8 cellular contexts compared by ENCODE assay signal in genomic region chr1:155137129-155137528, GRCh38. TPM values are rescaled to one million over a fixed set of nuclear protein-coding genes. Genes with fewer than 3 reads are reported as not detected.
DNase-seq lines count a peak whose midpoint lies in the region; ATAC-seq and TF ChIP-seq lines count a peak whose summit lies in the region.

No MANE protein-coding gene starts in this region.

- CTCF ChIA-PET in CD4-positive, alpha-beta T cell (lab: Charles Lee) = interaction anchor here (1.2 to 1.8 kb wide), 4 partner anchors 30 to 114 kb away, joined by 3 to 8 read pairs (median 6); partner anchors contain the start of gene KRTCAP2

- peaks cover 33% of the 10 kb centered on the region for H3K36me3 Mint-ChIP-seq in CD4-positive, alpha-beta T cell (ENCODE audit: low read depth)
- H3K36me3 Mint-ChIP-seq in endodermal cell (ENCODE audit: low read depth) = peaks cover 15% of the 10 kb centered on the region

- no peaks in the 10 kb centered on the region for H4K20me1 ChIP-seq in OCI-LY3 (ENCODE audit: insufficient read depth, low read length)

- H3K27ac Mint-ChIP-seq in CD4-positive, alpha-beta T cell = peak overlapping the region; percentile 98
- no peak overlapping the region for H3K27ac Mint-ChIP-seq in endodermal cell

- H3K4me1 ChIP-seq in OCI-LY3 (ENCODE audit: low read length) (peaks cover 19% of the 10 kb centered on the region), endodermal cell (ENCODE audit: control insufficient read depth, insufficient read depth, low read length) (peaks cover 4% of the 10 kb centered on the region), neuron (ENCODE audit: insufficient read depth, low read length) (peaks cover 23% of the 10 kb centered on the region)

- H3K27me3 ChIP-seq in CD4-positive, alpha-beta T cell (ENCODE audit: control insufficient read depth, insufficient read depth, low read length) = no peaks in the 10 kb centered on the region
- H3K27me3 ChIP-seq in OCI-LY3 (ENCODE audit: low read depth, low read length) (no peaks in the 10 kb centered on the region), endodermal cell (ENCODE audit: control insufficient read depth, insufficient read depth, low read length, poor library complexity, severe bottlenecking) (no peaks in the 10 kb centered on the region), neuron (ENCODE audit: insufficient read depth, low read length) (no peaks in the 10 kb centered on the region)

- H3K4me2 ChIP-seq in OCI-LY3 (ENCODE audit: low read length) = peak overlapping the region; percentile 79

- peaks cover 14% of the 10 kb centered on the region for H3K36me3 ChIP-seq in OCI-LY3 (replicated peaks; ENCODE audit: low read depth, low read length)
- peaks cover 12% of the 10 kb centered on the region for H3K36me3 ChIP-seq in endodermal cell (ENCODE audit: control insufficient read depth, insufficient read depth, low read length)
- peaks cover 7% of the 10 kb centered on the region for H3K36me3 ChIP-seq in neuron (ENCODE audit: insufficient read depth, low read length)

- H3K27me3 Mint-ChIP-seq in CD4-positive, alpha-beta T cell = no peaks in the 10 kb centered on the region
- peaks cover 24% of the 10 kb centered on the region for H3K27me3 Mint-ChIP-seq in endodermal cell (ENCODE audit: insufficient read depth)

- peak overlapping the region; percentile 52; the same call in 1 of the 2 replicates for H3K9ac ChIP-seq in OCI-LY3 (ENCODE audit: low read length)
- H3K9ac ChIP-seq in endodermal cell (ENCODE audit: extremely low read depth, low read length, poor library complexity, severe bottlenecking) = no peak overlapping the region

- peaks cover 52% of the 10 kb centered on the region for H3K4me1 Mint-ChIP-seq in CD4-positive, alpha-beta T cell (ENCODE audit: low read depth)
- H3K4me1 Mint-ChIP-seq in endodermal cell = peaks cover 13% of the 10 kb centered on the region

- H3K4me3 ChIP-seq in OCI-LY3 (ENCODE audit: low read length) (peak overlapping the region; percentile 92), endodermal cell (ENCODE audit: low read length) (peak overlapping the region; percentile 99), neuron (ENCODE audit: low read length) (peak overlapping the region; percentile 7)

- 86% methylated on average over 1 of the region's 1 CpG; no CpG with 5 or more reads in 1 of the 2 experiments for WGBS in endodermal cell (ENCODE audit: insufficient coverage in 1 of 2, insufficient read length in 1 of 2), 2 experiments

- H3K27ac ChIP-seq in CD4-positive, alpha-beta T cell (ENCODE audit: low read depth, low read length) = peak overlapping the region; percentile 99
- H3K27ac ChIP-seq in OCI-LY3 (ENCODE audit: low read length) (peak overlapping the region; percentile 19), endodermal cell (ENCODE audit: low read depth, low read length) (no peak overlapping the region)

- H2AFZ ChIP-seq in OCI-LY3 (ENCODE audit: low read depth, low read length) = no peak overlapping the region
- no peak overlapping the region for H2AFZ ChIP-seq in neuron (ENCODE audit: low read depth, low read length)

- ATAC-seq in CD4-positive, alpha-beta T cell (ENCODE audit: poor library complexity) = no peak
- ATAC-seq in HG02759 (IDR thresholded peaks at IDR 0.05; ENCODE audit: unreplicated experiment) (no peak), HG03565 (IDR thresholded peaks at IDR 0.05; ENCODE audit: unreplicated experiment) (no peak)

- intact Hi-C loops in CD4-positive, alpha-beta T cell (cut with DNase I, micrococcal nuclease) = loop anchor here in 1 of 2 experiments (5.0 kb wide), 1 partner anchor 70 kb away; the partner anchor contains the start of genes MTX1 and THBS3

- TF ChIP-seq CTCF in CD4-positive, alpha-beta T cell (IDR thresholded peaks at IDR 0.05) = no peak
- TF ChIP-seq CTCF in OCI-LY3 (IDR thresholded peaks at IDR 0.05; ENCODE audit: low read depth, low read length) (no peak), endodermal cell (conservative IDR thresholded peaks at IDR 0.05) (no peak)

- H3K9me3 ChIP-seq in CD4-positive, alpha-beta T cell (ENCODE audit: control insufficient read depth, low read length) = no peaks in the 10 kb centered on the region
- H3K9me3 ChIP-seq in OCI-LY3 (ENCODE audit: insufficient read depth, low read length) (no peaks in the 10 kb centered on the region), endodermal cell (ENCODE audit: control insufficient read depth, low read length) (no peaks in the 10 kb centered on the region), neuron (ENCODE audit: low read length) (no peaks in the 10 kb centered on the region)

- peaks cover 41% of the 10 kb centered on the region for H3K79me2 ChIP-seq in OCI-LY3 (ENCODE audit: low read length)

- peak overlapping the region; percentile 95 for H3K4me3 Mint-ChIP-seq in CD4-positive, alpha-beta T cell
- H3K4me3 Mint-ChIP-seq in endodermal cell = peak overlapping the region; percentile 94

- no peak for DNase-seq in CD4-positive, alpha-beta T cell
- DNase-seq in endodermal cell (no peak), foreskin melanocyte (no peak), SHP77 (lab: John Stamatoyannopoulos, UW) (no peak)

- POLR2A ChIA-PET in CD4-positive, alpha-beta T cell (lab: Charles Lee) = no interaction called here

- H3K9me3 Mint-ChIP-seq in CD4-positive, alpha-beta T cell = no peaks in the 10 kb centered on the region
- no peaks in the 10 kb centered on the region for H3K9me3 Mint-ChIP-seq in endodermal cell

RNA-seq across cellular contexts. Expression of gene SLC50A1, which starts 1.5 kb away (rescaled TPM):
- total RNA-seq in CD4-positive, alpha-beta T cell = 10 to 100 TPM; 10.2 to 12.5 TPM
- 10 to 100 TPM; 25.1 to 29.8 TPM for total RNA-seq in endodermal cell
- 32.0 TPM for polyA plus RNA-seq in endodermal cell (2013, experiment 1 of 2)
- 27.5 TPM for polyA plus RNA-seq in endodermal cell (2013, experiment 2 of 2)

RNA-seq across cellular contexts. Expression of gene DPM3, which starts 3.2 kb away (rescaled TPM):
- total RNA-seq in CD4-positive, alpha-beta T cell = 10 to 100 TPM; 17.6 to 20.5 TPM
- total RNA-seq in endodermal cell = 10 to 100 TPM; 48.8 to 73.4 TPM
- 89.8 TPM for polyA plus RNA-seq in endodermal cell (2013, experiment 1 of 2)
- polyA plus RNA-seq in endodermal cell (2013, experiment 2 of 2) = 83.0 TPM

RNA-seq across cellular contexts. Expression of gene EFNA1, which starts 9.5 kb away (rescaled TPM):
- 1 to 10 TPM; 4.2 to 5.9 TPM for total RNA-seq in CD4-positive, alpha-beta T cell
- 1 to 10 TPM; 3.6 to 5.0 TPM for total RNA-seq in endodermal cell
- 4.0 TPM for polyA plus RNA-seq in endodermal cell (2013, experiment 1 of 2)
- polyA plus RNA-seq in endodermal cell (2013, experiment 2 of 2) = 4.6 TPM

RNA-seq across cellular contexts. Expression of gene KRTCAP2, which starts 36.0 kb away (rescaled TPM):
- total RNA-seq in CD4-positive, alpha-beta T cell = 10 to 100 TPM; 77.8 TPM
- total RNA-seq in endodermal cell = 100 to 1,000 TPM; 143 to 152 TPM
- polyA plus RNA-seq in endodermal cell (2013, experiment 1 of 2) = 161 TPM
- polyA plus RNA-seq in endodermal cell (2013, experiment 2 of 2) = 154 TPM

RNA-seq across cellular contexts. Expression of gene TRIM46, which starts 36.5 kb away (rescaled TPM):
- 1 to 10 TPM; 2.9 to 3.0 TPM for total RNA-seq in CD4-positive, alpha-beta T cell
- total RNA-seq in endodermal cell = 1 to 10 TPM; 5.1 to 7.1 TPM
- 9.8 TPM for polyA plus RNA-seq in endodermal cell (2013, experiment 1 of 2)
- polyA plus RNA-seq in endodermal cell (2013, experiment 2 of 2) = 9.5 TPM

Comparison
In these comparisons a context has a peak if more than half of its experiments do, and no peak if none do; other contexts are left out.
1. H3K4me3 ChIP-seq: peak in every context shown above with its lines; median percentile 99 in endodermal cell; 92 in OCI-LY3; 7 in neuron.